ENCODE assay signal across 14 cellular contexts in genomic region chr18:11986061-11986460, GRCh38. TPM values are rescaled to one million over a fixed set of nuclear protein-coding genes. Genes with fewer than 3 reads are reported as not detected.
DNase-seq lines count a peak whose midpoint lies in the region; ATAC-seq and TF ChIP-seq lines count a peak whose summit lies in the region.
"Had no signal": no experiment of that assay in that cellular context is flagged by ENCODE, and none has a peak within 500 bp of the region (broad histone marks: within the 10 kb centered on the region; RNA-seq: fewer than 3 reads in every experiment).

No MANE protein-coding gene starts in this region.

- WGBS in sigmoid colon, 2 donors: 90 to 92% methylated on average over 9 of the region's 9 CpGs

- CTCF ChIA-PET in WTC11 (lab: Charles Lee): interaction anchor here (1.6 kb wide), 1 partner anchor 9 kb away, joined by 6 read pairs; no protein-coding TSS in a partner anchor

- DNase-seq in GM23338 (ENCODE audit: low spot score) (no peak), WTC11 (ENCODE audit: low spot score) (no peak), left lung (peak; percentile 31 to 74), sigmoid colon (peak; percentile 52), GM19240 (ENCODE audit: insufficient read length, low spot score) (no peak), OCI-M1 (lab: John Stamatoyannopoulos, UW) (no peak), amygdala (lab: John Stamatoyannopoulos, UW) (no peak)
- DNase-seq: ACHN; Caco-2; CD4-positive, CD25-positive, alpha-beta regulatory T cell; H9; NCI-H187; NCI-H345; NCI-H526 treated with DMSO at 0.1 percent for 48 hours had no signal

- peaks cover 90% of the 10 kb centered on the region for H3K79me2 ChIP-seq in GM23338 (replicated peaks; ENCODE audit: insufficient read depth)

- no peak overlapping the region; the same call in 2 of the 3 replicates for H3K4me3 Mint-ChIP-seq in GM23338
- no peak overlapping the region for H3K4me3 Mint-ChIP-seq in WTC11
- H3K4me3 Mint-ChIP-seq: H9 had no signal

- H3K9me3 ChIP-seq in left lung (no peaks in the 10 kb centered on the region), sigmoid colon (no peaks in the 10 kb centered on the region)
- H3K9me3 ChIP-seq: Caco-2 had no signal

- TF ChIP-seq CTCF in GM23338 (conservative IDR thresholded peaks at IDR 0.05; ENCODE audit: low read depth in 2 of 2) (no peak), WTC11 (IDR thresholded peaks at IDR 0.05) (no peak), left lung (IDR thresholded peaks at IDR 0.05) (no peak), sigmoid colon (IDR thresholded peaks at IDR 0.05) (no peak)

- no peaks in the 10 kb centered on the region for H3K9me2 ChIP-seq in GM23338 (ENCODE audit: insufficient read depth)

- H3K27me3 Mint-ChIP-seq in GM23338 (ENCODE audit: insufficient read depth, low read depth, poor library complexity) (peaks cover 21% of the 10 kb centered on the region), WTC11 (ENCODE audit: low read depth) (no peaks in the 10 kb centered on the region)

- 0 out of 3 replicates have a peak, but pooled peaks cover 4% of the 10 kb centered on the region for H3K9me3 Mint-ChIP-seq in GM23338
- H3K9me3 Mint-ChIP-seq in WTC11: no peaks in the 10 kb centered on the region
- H3K9me3 Mint-ChIP-seq: CD4-positive, CD25-positive, alpha-beta regulatory T cell; H9 had no signal

- H3K4me2 ChIP-seq in GM23338: 0 out of 2 replicates have a peak overlapping the region, but pooled peaks have one; percentile 32

- no peak for TF ChIP-seq EP300 in sigmoid colon (IDR thresholded peaks at IDR 0.05)

- no peak overlapping the region for H2AFZ ChIP-seq in GM23338

- H3K36me3 ChIP-seq in GM23338 (ENCODE audit: insufficient read depth) (no peaks in the 10 kb centered on the region), left lung (no peaks in the 10 kb centered on the region), sigmoid colon (no peaks in the 10 kb centered on the region)

- H3K4me3 ChIP-seq in GM23338 (no peak overlapping the region), left lung (no peak overlapping the region), sigmoid colon (no peak overlapping the region)

- H3K27me3 ChIP-seq in GM23338 (ENCODE audit: insufficient read depth) (no peaks in the 10 kb centered on the region), left lung (no peaks in the 10 kb centered on the region), sigmoid colon (no peaks in the 10 kb centered on the region)

- no peak for TF ChIP-seq POLR2A in sigmoid colon (IDR thresholded peaks at IDR 0.05)

- H3K36me3 Mint-ChIP-seq in GM23338 (ENCODE audit: low read depth): peaks cover 8% of the 10 kb centered on the region
- H3K36me3 Mint-ChIP-seq in WTC11: 0 out of 2 replicates have a peak, but pooled peaks cover 5% of the 10 kb centered on the region
- H3K36me3 Mint-ChIP-seq: CD4-positive, CD25-positive, alpha-beta regulatory T cell had no signal

- ATAC-seq in GM23338: no peak
- no peak for ATAC-seq in WTC11
- ATAC-seq in left lung: no peak

- H3K4me1 ChIP-seq in GM23338 (ENCODE audit: insufficient read depth): peaks cover 63% of the 10 kb centered on the region
- peaks cover 3 to 67% of the 10 kb centered on the region in 2 donors for H3K4me1 ChIP-seq in left lung
- peaks cover 0 to 37% (median 26%) of the 10 kb centered on the region in 4 donors for H3K4me1 ChIP-seq in sigmoid colon

- H3K27ac ChIP-seq in GM23338 (ENCODE audit: low read depth): 0 out of 2 replicates have a peak overlapping the region, but pooled peaks have one; percentile 55
- H3K27ac ChIP-seq in left lung: peak overlapping the region in 1 of 2 donors; percentile 53
- H3K27ac ChIP-seq in sigmoid colon: peak overlapping the region in 1 of 4 donors; percentile 64

- intact Hi-C loops in left lung (cut with DNase I) (no loop called here), sigmoid colon (cut with DNase I) (loop anchor here (10.0 kb wide), 1 partner anchor 131 kb away; the partner anchor contains the start of gene CHMP1B)

- POLR2A ChIA-PET in WTC11 (lab: Charles Lee): no interaction called here

- H3F3A ChIP-seq in GM23338 (replicated peaks; ENCODE audit: low read depth): 0 out of 2 replicates have a peak, but pooled peaks cover 6% of the 10 kb centered on the region

- H3K4me1 Mint-ChIP-seq in GM23338: peaks cover 78% of the 10 kb centered on the region
- H3K4me1 Mint-ChIP-seq in WTC11: peaks cover 80% of the 10 kb centered on the region

- H3K27ac Mint-ChIP-seq in GM23338 (no peak overlapping the region; the same call in 1 of the 2 replicates), WTC11 (peak overlapping the region; percentile 86)
- H3K27ac Mint-ChIP-seq: H9 had no signal

- peaks cover 51% of the 10 kb centered on the region for H4K20me1 ChIP-seq in GM23338 (replicated peaks; ENCODE audit: insufficient read depth)

TF ChIP-seq in GM23338, 12 proteins besides CTCF, POLR2A, EP300 and RAD21 (continues in another document):
- TF ChIP-seq NANOG (IDR thresholded peaks at IDR 0.05; ENCODE audit: borderline replicate concordance) (no peak), CREB1 (CRISPR knock-in tag; IDR thresholded peaks at IDR 0.05; ENCODE audit: low read depth) (no peak), EZH2phosphoT487 (IDR thresholded peaks at IDR 0.05; ENCODE audit: unreplicated experiment) (no peak), ETS1 (IDR thresholded peaks at IDR 0.05) (no peak)

TF ChIP-seq in WTC11, 78 proteins besides CTCF, POLR2A, EP300 and RAD21 (continues in another document):
- TF ChIP-seq CDX4 (CRISPR knock-in tag; IDR thresholded peaks at IDR 0.05; ENCODE audit: borderline replicate concordance): no peak
- TF ChIP-seq, protein P1, sequence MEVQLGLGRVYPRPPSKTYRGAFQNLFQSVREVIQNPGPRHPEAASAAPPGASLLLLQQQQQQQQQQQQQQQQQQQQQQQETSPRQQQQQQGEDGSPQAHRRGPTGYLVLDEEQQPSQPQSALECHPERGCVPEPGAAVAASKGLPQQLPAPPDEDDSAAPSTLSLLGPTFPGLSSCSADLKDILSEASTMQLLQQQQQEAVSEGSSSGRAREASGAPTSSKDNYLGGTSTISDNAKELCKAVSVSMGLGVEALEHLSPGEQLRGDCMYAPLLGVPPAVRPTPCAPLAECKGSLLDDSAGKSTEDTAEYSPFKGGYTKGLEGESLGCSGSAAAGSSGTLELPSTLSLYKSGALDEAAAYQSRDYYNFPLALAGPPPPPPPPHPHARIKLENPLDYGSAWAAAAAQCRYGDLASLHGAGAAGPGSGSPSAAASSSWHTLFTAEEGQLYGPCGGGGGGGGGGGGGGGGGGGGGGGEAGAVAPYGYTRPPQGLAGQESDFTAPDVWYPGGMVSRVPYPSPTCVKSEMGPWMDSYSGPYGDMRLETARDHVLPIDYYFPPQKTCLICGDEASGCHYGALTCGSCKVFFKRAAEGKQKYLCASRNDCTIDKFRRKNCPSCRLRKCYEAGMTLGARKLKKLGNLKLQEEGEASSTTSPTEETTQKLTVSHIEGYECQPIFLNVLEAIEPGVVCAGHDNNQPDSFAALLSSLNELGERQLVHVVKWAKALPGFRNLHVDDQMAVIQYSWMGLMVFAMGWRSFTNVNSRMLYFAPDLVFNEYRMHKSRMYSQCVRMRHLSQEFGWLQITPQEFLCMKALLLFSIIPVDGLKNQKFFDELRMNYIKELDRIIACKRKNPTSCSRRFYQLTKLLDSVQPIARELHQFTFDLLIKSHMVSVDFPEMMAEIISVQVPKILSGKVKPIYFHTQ (CRISPR knock-in tag; IDR thresholded peaks at IDR 0.05): no peak
- no peak for TF ChIP-seq MXD4 (CRISPR knock-in tag; IDR thresholded peaks at IDR 0.05; ENCODE audit: borderline replicate concordance)
- no peak for TF ChIP-seq NFE2L1 (CRISPR knock-in tag; IDR thresholded peaks at IDR 0.05)
- TF ChIP-seq, protein P2, sequence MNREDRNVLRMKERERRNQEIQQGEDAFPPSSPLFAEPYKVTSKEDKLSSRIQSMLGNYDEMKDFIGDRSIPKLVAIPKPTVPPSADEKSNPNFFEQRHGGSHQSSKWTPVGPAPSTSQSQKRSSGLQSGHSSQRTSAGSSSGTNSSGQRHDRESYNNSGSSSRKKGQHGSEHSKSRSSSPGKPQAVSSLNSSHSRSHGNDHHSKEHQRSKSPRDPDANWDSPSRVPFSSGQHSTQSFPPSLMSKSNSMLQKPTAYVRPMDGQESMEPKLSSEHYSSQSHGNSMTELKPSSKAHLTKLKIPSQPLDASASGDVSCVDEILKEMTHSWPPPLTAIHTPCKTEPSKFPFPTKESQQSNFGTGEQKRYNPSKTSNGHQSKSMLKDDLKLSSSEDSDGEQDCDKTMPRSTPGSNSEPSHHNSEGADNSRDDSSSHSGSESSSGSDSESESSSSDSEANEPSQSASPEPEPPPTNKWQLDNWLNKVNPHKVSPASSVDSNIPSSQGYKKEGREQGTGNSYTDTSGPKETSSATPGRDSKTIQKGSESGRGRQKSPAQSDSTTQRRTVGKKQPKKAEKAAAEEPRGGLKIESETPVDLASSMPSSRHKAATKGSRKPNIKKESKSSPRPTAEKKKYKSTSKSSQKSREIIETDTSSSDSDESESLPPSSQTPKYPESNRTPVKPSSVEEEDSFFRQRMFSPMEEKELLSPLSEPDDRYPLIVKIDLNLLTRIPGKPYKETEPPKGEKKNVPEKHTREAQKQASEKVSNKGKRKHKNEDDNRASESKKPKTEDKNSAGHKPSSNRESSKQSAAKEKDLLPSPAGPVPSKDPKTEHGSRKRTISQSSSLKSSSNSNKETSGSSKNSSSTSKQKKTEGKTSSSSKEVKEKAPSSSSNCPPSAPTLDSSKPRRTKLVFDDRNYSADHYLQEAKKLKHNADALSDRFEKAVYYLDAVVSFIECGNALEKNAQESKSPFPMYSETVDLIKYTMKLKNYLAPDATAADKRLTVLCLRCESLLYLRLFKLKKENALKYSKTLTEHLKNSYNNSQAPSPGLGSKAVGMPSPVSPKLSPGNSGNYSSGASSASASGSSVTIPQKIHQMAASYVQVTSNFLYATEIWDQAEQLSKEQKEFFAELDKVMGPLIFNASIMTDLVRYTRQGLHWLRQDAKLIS (CRISPR knock-in tag; IDR thresholded peaks at IDR 0.05; ENCODE audit: borderline replicate concordance): no peak

RNA-seq across cellular contexts. Expression of gene IMPA2, which starts 4.8 kb away (rescaled TPM):
- 91.8 and 122 TPM in 2 replicates for total RNA-seq in GM23338 (2014; rRNA removed; shearing (Covaris generic))
- 45.0 and 50.4 TPM in 2 replicates for polyA plus RNA-seq in GM23338 (2016; fragmentation: Nextera tagmentation; extraction: Ambion mirVana)
- total RNA-seq in WTC11 (2021): 98.8 to 113 TPM (median 108 TPM) in 3 replicates
- 10 to 100 TPM; 62.2 to 92.5 TPM for total RNA-seq in left lung
- 10 to 100 TPM; 21.3 to 66.5 (median 29.1) TPM for total RNA-seq in sigmoid colon
- 100 to 1,000 TPM in 1 of 3 donors, 10 to 100 TPM in 2; 88.1 to 138 (median 99.6) TPM for polyA plus RNA-seq in sigmoid colon

Comparison
In these comparisons a context has a peak if more than half of its experiments do, and no peak if none do; other contexts are left out.
1. DNase-seq: peak in left lung (2 of 2) and sigmoid colon (single experiment); none in GM23338 (single experiment), WTC11 (single experiment), GM19240 (single experiment), OCI-M1 (single experiment) and amygdala (0 of 56).